In genomic region chr20:45947110-45947866, GRCh38 we compare ENCODE assay signal across 1 cellular context.
TF ChIP-seq lines count a peak whose summit lies in the region.

No MANE protein-coding gene starts in this region.

TF ChIP-seq in liver, 16 proteins besides CTCF, POLR2A, EP300 and RAD21 (continued from another document):
- TF ChIP-seq, protein P1, sequence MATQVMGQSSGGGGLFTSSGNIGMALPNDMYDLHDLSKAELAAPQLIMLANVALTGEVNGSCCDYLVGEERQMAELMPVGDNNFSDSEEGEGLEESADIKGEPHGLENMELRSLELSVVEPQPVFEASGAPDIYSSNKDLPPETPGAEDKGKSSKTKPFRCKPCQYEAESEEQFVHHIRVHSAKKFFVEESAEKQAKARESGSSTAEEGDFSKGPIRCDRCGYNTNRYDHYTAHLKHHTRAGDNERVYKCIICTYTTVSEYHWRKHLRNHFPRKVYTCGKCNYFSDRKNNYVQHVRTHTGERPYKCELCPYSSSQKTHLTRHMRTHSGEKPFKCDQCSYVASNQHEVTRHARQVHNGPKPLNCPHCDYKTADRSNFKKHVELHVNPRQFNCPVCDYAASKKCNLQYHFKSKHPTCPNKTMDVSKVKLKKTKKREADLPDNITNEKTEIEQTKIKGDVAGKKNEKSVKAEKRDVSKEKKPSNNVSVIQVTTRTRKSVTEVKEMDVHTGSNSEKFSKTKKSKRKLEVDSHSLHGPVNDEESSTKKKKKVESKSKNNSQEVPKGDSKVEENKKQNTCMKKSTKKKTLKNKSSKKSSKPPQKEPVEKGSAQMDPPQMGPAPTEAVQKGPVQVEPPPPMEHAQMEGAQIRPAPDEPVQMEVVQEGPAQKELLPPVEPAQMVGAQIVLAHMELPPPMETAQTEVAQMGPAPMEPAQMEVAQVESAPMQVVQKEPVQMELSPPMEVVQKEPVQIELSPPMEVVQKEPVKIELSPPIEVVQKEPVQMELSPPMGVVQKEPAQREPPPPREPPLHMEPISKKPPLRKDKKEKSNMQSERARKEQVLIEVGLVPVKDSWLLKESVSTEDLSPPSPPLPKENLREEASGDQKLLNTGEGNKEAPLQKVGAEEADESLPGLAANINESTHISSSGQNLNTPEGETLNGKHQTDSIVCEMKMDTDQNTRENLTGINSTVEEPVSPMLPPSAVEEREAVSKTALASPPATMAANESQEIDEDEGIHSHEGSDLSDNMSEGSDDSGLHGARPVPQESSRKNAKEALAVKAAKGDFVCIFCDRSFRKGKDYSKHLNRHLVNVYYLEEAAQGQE (IDR thresholded peaks at IDR 0.05), result no peak
- no peak for TF ChIP-seq SP1 (IDR thresholded peaks at IDR 0.05)
- TF ChIP-seq HNF4A (conservative IDR thresholded peaks at IDR 0.05), result no peak
- no peak for TF ChIP-seq JUND (IDR thresholded peaks at IDR 0.05)
- TF ChIP-seq, protein P2, sequence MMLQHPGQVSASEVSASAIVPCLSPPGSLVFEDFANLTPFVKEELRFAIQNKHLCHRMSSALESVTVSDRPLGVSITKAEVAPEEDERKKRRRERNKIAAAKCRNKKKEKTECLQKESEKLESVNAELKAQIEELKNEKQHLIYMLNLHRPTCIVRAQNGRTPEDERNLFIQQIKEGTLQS (IDR thresholded peaks at IDR 0.05), result no peak
- TF ChIP-seq RXRA (IDR thresholded peaks at IDR 0.05), result no peak
- no peak for TF ChIP-seq TAF1 (conservative IDR thresholded peaks at IDR 0.05)
- no peak for TF ChIP-seq FOXA2 (IDR thresholded peaks at IDR 0.05)
